ENCODE assay signal across 1 cellular context in genomic region chr19:46661735-46662592, GRCh38.
A peak's percentile ranks its signal among the peaks of the same experiment; 100 is the strongest.
TF ChIP-seq lines count a peak whose summit lies in the region.

No MANE protein-coding gene starts in this region.

TF ChIP-seq in H1, 55 proteins besides CTCF, POLR2A, EP300 and RAD21:
- no peak for TF ChIP-seq TEAD4 (IDR thresholded peaks at IDR 0.05; ENCODE audit: low read depth, low read length)
- TF ChIP-seq MAFK (IDR thresholded peaks at IDR 0.05; ENCODE audit: low read depth, low read length), result no peak
- TF ChIP-seq FOSL1 (IDR thresholded peaks at IDR 0.05; ENCODE audit: insufficient read depth, low read depth, low read length), result no peak
- TF ChIP-seq ASH2L (IDR thresholded peaks at IDR 0.05; ENCODE audit: low read length), result no peak
- TF ChIP-seq POU5F1 (IDR thresholded peaks at IDR 0.05; ENCODE audit: low read depth, low read length), result no peak
- TF ChIP-seq, protein P1, sequence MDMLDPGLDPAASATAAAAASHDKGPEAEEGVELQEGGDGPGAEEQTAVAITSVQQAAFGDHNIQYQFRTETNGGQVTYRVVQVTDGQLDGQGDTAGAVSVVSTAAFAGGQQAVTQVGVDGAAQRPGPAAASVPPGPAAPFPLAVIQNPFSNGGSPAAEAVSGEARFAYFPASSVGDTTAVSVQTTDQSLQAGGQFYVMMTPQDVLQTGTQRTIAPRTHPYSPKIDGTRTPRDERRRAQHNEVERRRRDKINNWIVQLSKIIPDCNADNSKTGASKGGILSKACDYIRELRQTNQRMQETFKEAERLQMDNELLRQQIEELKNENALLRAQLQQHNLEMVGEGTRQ (IDR thresholded peaks at IDR 0.05; ENCODE audit: low read length), result no peak
- TF ChIP-seq CREB1 (IDR thresholded peaks at IDR 0.05), result peak; percentile 47; the same call in 1 of the 2 replicates
- TF ChIP-seq TAF7 (optimal IDR thresholded peaks at IDR 0.05; ENCODE audit: borderline replicate concordance, low read depth, low read length), result no peak
- TF ChIP-seq GABPA (IDR thresholded peaks at IDR 0.05; ENCODE audit: borderline replicate concordance, insufficient read depth, low read length), result no peak
- no peak for TF ChIP-seq SIX5 (IDR thresholded peaks at IDR 0.05; ENCODE audit: low read depth, low read length)
- TF ChIP-seq SRF (IDR thresholded peaks at IDR 0.05; ENCODE audit: low read depth, low read length), result 0 out of 2 replicates have a peak, but pooled peaks have one; percentile 5
- no peak for TF ChIP-seq ZNF274 (IDR thresholded peaks at IDR 0.05; ENCODE audit: borderline replicate concordance, extremely low read depth, low read length)
- no peak for TF ChIP-seq JUND (IDR thresholded peaks at IDR 0.05; ENCODE audit: low read length)
- TF ChIP-seq RFX5 (IDR thresholded peaks at IDR 0.05; ENCODE audit: borderline replicate concordance, low read depth, low read length), result no peak
- TF ChIP-seq BCL11A (IDR thresholded peaks at IDR 0.05; ENCODE audit: low read depth in 2 of 2, low read length in 2 of 2), result no peak
- TF ChIP-seq TBP (IDR thresholded peaks at IDR 0.05; ENCODE audit: low read depth, low read length), result no peak
- TF ChIP-seq TCF12 (IDR thresholded peaks at IDR 0.05; ENCODE audit: low read depth, low read length), result no peak
- TF ChIP-seq CHD2 (IDR thresholded peaks at IDR 0.05; ENCODE audit: low read length), result no peak
- TF ChIP-seq SUZ12 (IDR thresholded peaks at IDR 0.05; ENCODE audit: low read length), result no peak
- TF ChIP-seq, protein P2, sequence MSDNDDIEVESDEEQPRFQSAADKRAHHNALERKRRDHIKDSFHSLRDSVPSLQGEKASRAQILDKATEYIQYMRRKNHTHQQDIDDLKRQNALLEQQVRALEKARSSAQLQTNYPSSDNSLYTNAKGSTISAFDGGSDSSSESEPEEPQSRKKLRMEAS (IDR thresholded peaks at IDR 0.05), result no peak
- TF ChIP-seq YY1 (IDR thresholded peaks at IDR 0.05; ENCODE audit: low read depth, low read length), result no peak
- 0 out of 4 replicates have a peak, but pooled peaks of 1 of the 2 experiments have one; percentile 40 for TF ChIP-seq SIN3A (conservative IDR thresholded peaks at IDR 0.05 in 1 of 2, IDR thresholded peaks at IDR 0.05 in 1 of 2; ENCODE audit: low read depth in 1 of 2, low read length in 2 of 2)
- no peak for TF ChIP-seq RXRA (IDR thresholded peaks at IDR 0.05; ENCODE audit: insufficient read depth, low read depth, low read length)
- TF ChIP-seq SP2 (IDR thresholded peaks at IDR 0.05; ENCODE audit: low read length), result no peak
- TF ChIP-seq NANOG (IDR thresholded peaks at IDR 0.05; ENCODE audit: insufficient read depth, low read depth, low read length, poor library complexity, severe bottlenecking), result no peak
- no peak for TF ChIP-seq SP4 (IDR thresholded peaks at IDR 0.05; ENCODE audit: low read length)
- TF ChIP-seq, protein P3, sequence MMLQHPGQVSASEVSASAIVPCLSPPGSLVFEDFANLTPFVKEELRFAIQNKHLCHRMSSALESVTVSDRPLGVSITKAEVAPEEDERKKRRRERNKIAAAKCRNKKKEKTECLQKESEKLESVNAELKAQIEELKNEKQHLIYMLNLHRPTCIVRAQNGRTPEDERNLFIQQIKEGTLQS (IDR thresholded peaks at IDR 0.05; ENCODE audit: insufficient read depth, low read depth, low read length), result no peak
- peak; percentile 96 for TF ChIP-seq KDM1A (IDR thresholded peaks at IDR 0.05; ENCODE audit: borderline replicate concordance, low read length)
- TF ChIP-seq PHF8 (conservative IDR thresholded peaks at IDR 0.05; ENCODE audit: low read depth, low read length), result no peak
- no peak for TF ChIP-seq GTF2F1 (IDR thresholded peaks at IDR 0.05; ENCODE audit: borderline replicate concordance, low read depth, low read length)
- no peak for TF ChIP-seq SIRT6 (IDR thresholded peaks at IDR 0.05; ENCODE audit: low read length)
- no peak for TF ChIP-seq CBX8 (IDR thresholded peaks at IDR 0.05; ENCODE audit: borderline replicate concordance, low read depth, low read length)
- no peak for TF ChIP-seq CHD7 (IDR thresholded peaks at IDR 0.05; ENCODE audit: insufficient replicate concordance, low read length)
